8 cellular contexts compared by ENCODE assay signal in genomic region chr10:71213127-71213616, GRCh38. TPM values are rescaled to one million over a fixed set of nuclear protein-coding genes. Genes with fewer than 3 reads are reported as not detected.
DNase-seq lines count a peak whose midpoint lies in the region; ATAC-seq and TF ChIP-seq lines count a peak whose summit lies in the region.

No MANE protein-coding gene starts in this region.

- H3K27me3 Mint-ChIP-seq in activated CD8-positive, alpha-beta T cell treated with anti-CD3 and anti-CD28 coated beads for 36 hours: peaks cover 66% of the 10 kb centered on the region

- H3K36me3 ChIP-seq in transverse colon: no peaks in the 10 kb centered on the region

- H3K4me3 ChIP-seq in transverse colon: peak overlapping the region; percentile 50 to 78 (median 68)

- intact Hi-C loops in activated CD8-positive, alpha-beta T cell treated with anti-CD3 and anti-CD28 coated beads for 36 hours (cut with micrococcal nuclease): no loop called here
- intact Hi-C loops in transverse colon (cut with DNase I; ENCODE audit: low total_unique reads): loop anchor here (5.0 kb wide), 1 partner anchor 286 kb away; no protein-coding TSS in a partner anchor

- H3K9me3 Mint-ChIP-seq in activated CD8-positive, alpha-beta T cell treated with anti-CD3 and anti-CD28 coated beads for 36 hours: no peaks in the 10 kb centered on the region

- peaks cover 12 to 51% (median 39%) of the 10 kb centered on the region in 4 donors for H3K4me1 ChIP-seq in transverse colon

- ATAC-seq in activated CD8-positive, alpha-beta T cell treated with anti-CD3 and anti-CD28 coated beads for 36 hours: peak; percentile 29
- ATAC-seq in GM19395 (IDR thresholded peaks at IDR 0.05; ENCODE audit: unreplicated experiment) (no peak), HG02678 (IDR thresholded peaks at IDR 0.05; ENCODE audit: unreplicated experiment) (no peak)

- CTCF ChIA-PET in activated CD8-positive, alpha-beta T cell treated with anti-CD3 and anti-CD28 coated beads for 36 hours (lab: Charles Lee): no interaction called here

- POLR2A ChIA-PET in activated CD8-positive, alpha-beta T cell treated with anti-CD3 and anti-CD28 coated beads for 36 hours (lab: Charles Lee): interaction anchor here (0.5 to 0.6 kb wide), 2 partner anchors 159 to 310 kb away, joined by 3 to 4 read pairs; no protein-coding TSS in a partner anchor

- H3K36me3 Mint-ChIP-seq in activated CD8-positive, alpha-beta T cell treated with anti-CD3 and anti-CD28 coated beads for 36 hours (ENCODE audit: low read depth): no peaks in the 10 kb centered on the region

- peak overlapping the region; percentile 52 for H3K4me3 Mint-ChIP-seq in activated CD8-positive, alpha-beta T cell treated with anti-CD3 and anti-CD28 coated beads for 36 hours

- peak; percentile 57 for DNase-seq in GM04504 (ENCODE audit: low read depth)
- DNase-seq in NCI-H146 treated with DMSO at 0.1 percent for 48 hours (lab: John Stamatoyannopoulos, UW; ENCODE audit: unreplicated experiment): peak; percentile 69
- DNase-seq in activated CD8-positive, alpha-beta T cell treated with anti-CD3 and anti-CD28 coated beads for 36 hours: peak; percentile 67
- DNase-seq in fibroblast of gingiva (ENCODE audit: low read depth): peak; percentile 76
- peak; percentile 36 for DNase-seq in myocyte (ENCODE audit: low read depth)
- DNase-seq in transverse colon: peak; percentile 75

- H3K27ac ChIP-seq in transverse colon: peak overlapping the region; percentile 90 to 93 (median 90)

- 1% methylated on average over 33 of the region's 36 CpGs; no CpG with 5 or more reads in 1 of the 2 donors for WGBS in transverse colon (ENCODE audit: low coverage in 1 of 2), 2 donors

- TF ChIP-seq EP300 in transverse colon (IDR thresholded peaks at IDR 0.05; ENCODE audit: low read depth): no peak

- H3K27ac Mint-ChIP-seq in activated CD8-positive, alpha-beta T cell treated with anti-CD3 and anti-CD28 coated beads for 36 hours: no peak overlapping the region

- in situ Hi-C loops in transverse colon (cut with MboI; ENCODE audit: low pct_ligation_motif_present in 1 of 4, low pct_unique_long_range_greater_than_20kb in 1 of 4, low sequenced_read_pairs in 3 of 4): no loop called here

- peak; percentile 26 for TF ChIP-seq POLR2A in transverse colon (IDR thresholded peaks at IDR 0.05)

- no peak for TF ChIP-seq CTCF in activated CD8-positive, alpha-beta T cell treated with anti-CD3 and anti-CD28 coated beads for 36 hours (IDR thresholded peaks at IDR 0.05)
- TF ChIP-seq CTCF in transverse colon (IDR thresholded peaks at IDR 0.05): no peak

- no peaks in the 10 kb centered on the region for H3K9me3 ChIP-seq in transverse colon

- peaks cover 19% of the 10 kb centered on the region for H3K4me1 Mint-ChIP-seq in activated CD8-positive, alpha-beta T cell treated with anti-CD3 and anti-CD28 coated beads for 36 hours (ENCODE audit: low read depth)

- peaks cover 55% of the 10 kb centered on the region for H3K27me3 ChIP-seq in transverse colon

RNA-seq across cellular contexts. Expression of gene UNC5B, which starts 0.8 kb away (rescaled TPM):
- under 1 TPM; 0.07 TPM for total RNA-seq in activated CD8-positive, alpha-beta T cell treated with anti-CD3 and anti-CD28 coated beads for 36 hours
- total RNA-seq in myocyte (3.6 and 5.2 TPM in 2 replicates), transverse colon (10 to 100 TPM; 12.3 to 74.1 (median 41.2) TPM)
- 43.0 TPM for polyA plus RNA-seq in myocyte (2012)
